In the genomic region with DNA sequence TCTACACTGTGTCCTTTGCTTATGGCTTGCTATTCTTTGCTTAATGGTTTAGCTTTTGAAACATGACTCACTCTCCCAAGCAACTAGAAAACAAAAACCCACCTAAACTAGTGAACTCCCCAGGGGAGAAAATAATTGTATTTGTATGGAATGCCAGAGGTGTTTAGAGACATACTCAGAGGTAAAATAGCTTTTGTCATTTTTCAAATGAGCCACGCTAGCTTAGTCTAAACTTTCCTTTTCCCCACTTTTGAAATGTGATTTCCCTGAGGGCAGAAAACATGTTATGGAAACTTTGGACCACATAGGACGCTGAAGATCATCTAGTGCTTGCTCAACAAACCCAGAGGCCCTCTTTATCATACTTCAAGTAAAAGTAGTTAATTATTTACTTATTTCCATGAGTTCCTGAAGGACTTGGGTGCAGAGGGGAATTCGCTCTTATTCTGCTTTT, we compare ENCODE assay signal across 1 cellular context.
TF ChIP-seq lines count a peak whose summit lies in the region.

No MANE protein-coding gene starts in this region.

TF ChIP-seq in SK-N-SH, 30 proteins besides CTCF, POLR2A, EP300 and RAD21 (continued from another document):
- TF ChIP-seq, protein P1, sequence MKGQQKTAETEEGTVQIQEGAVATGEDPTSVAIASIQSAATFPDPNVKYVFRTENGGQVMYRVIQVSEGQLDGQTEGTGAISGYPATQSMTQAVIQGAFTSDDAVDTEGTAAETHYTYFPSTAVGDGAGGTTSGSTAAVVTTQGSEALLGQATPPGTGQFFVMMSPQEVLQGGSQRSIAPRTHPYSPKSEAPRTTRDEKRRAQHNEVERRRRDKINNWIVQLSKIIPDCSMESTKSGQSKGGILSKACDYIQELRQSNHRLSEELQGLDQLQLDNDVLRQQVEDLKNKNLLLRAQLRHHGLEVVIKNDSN (IDR thresholded peaks at IDR 0.05; ENCODE audit: borderline replicate concordance, low read depth) = no peak
TF ChIP-seq in SK-N-SH: peak in this region for 0.
